Comparison of ENCODE assay signal across 13 cellular contexts in the genomic region with DNA sequence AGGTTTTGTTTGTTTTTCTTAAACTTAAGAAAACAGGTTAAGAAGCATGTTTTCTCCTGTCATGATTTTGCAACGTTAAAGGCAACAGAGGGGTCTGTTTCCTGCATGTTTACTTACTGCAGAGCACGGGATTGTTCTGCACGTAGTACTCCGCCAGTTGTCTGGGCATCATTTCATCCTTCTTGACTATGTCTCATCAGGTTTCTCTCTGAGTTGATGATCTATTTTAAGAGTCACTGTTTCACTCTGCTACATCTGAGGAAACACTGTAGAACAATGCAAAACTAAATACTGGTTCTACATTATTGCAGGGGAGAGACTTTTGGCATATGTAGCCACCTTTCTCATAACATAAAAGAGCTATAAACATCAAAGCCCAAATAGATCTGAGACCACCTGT.
DNase-seq lines count a peak whose midpoint lies in the region; ATAC-seq lines count a peak whose summit lies in the region.
"Had no signal": no experiment of that assay in that cellular context is flagged by ENCODE, and none has a peak within 500 bp of the region (broad histone marks: within the 10 kb centered on the region; RNA-seq: fewer than 3 reads in every experiment).

No MANE protein-coding gene starts in this region.

- no peak for DNase-seq in activated T-cell treated with anti-CD3 and anti-CD28 coated beads, Interleukin-2, amount 50 U/mL, for 24 hours
- no peak for DNase-seq in activated T-cell treated with anti-CD3 and anti-CD28 coated beads, Interleukin-2, amount 50 U/mL, for 1 hour
- DNase-seq in stimulated activated effector memory CD8-positive, alpha-beta T cell treated with anti-CD3 and anti-CD28 coated beads, Interleukin-12 subunit alpha, Interleukin-12 subunit beta, amount 100 ng/mL, for 72 hours (ENCODE audit: low spot score in 2 of 2): no peak
- DNase-seq in T1000 (lab: John Stamatoyannopoulos, UW): no peak
- DNase-seq in NAMALWA (ENCODE audit: low spot score): no peak
- no peak for DNase-seq in CD1c-positive myeloid dendritic cell (ENCODE audit: extremely low spot score)
- DNase-seq: immature natural killer cell, KBM-7, NCI-H2081, tibial artery had no signal

- H3K4me3 Mint-ChIP-seq in activated T-cell treated with anti-CD3 and anti-CD28 coated beads, Interleukin-2, amount 50 U/mL, for 24 hours: no peak overlapping the region
- H3K4me3 Mint-ChIP-seq in stimulated activated effector memory CD8-positive, alpha-beta T cell treated with anti-CD3 and anti-CD28 coated beads, Interleukin-12 subunit alpha, Interleukin-12 subunit beta, amount 100 ng/mL, for 72 hours: peak overlapping the region; percentile 3
- H3K4me3 Mint-ChIP-seq: dendritic cell treated with granulocyte-macrophage colony-stimulating factor and Interleukin-4, amounts not matched to agents 40 ng/mL and 50 ng/mL, for 4 days; immature natural killer cell had no signal

- peaks cover 6% of the 10 kb centered on the region for H3K9me3 Mint-ChIP-seq in activated T-cell treated with anti-CD3 and anti-CD28 coated beads, Interleukin-2, amount 50 U/mL, for 24 hours
- peaks cover 3% of the 10 kb centered on the region for H3K9me3 Mint-ChIP-seq in stimulated activated effector memory CD8-positive, alpha-beta T cell treated with anti-CD3 and anti-CD28 coated beads, Interleukin-12 subunit alpha, Interleukin-12 subunit beta, amount 100 ng/mL, for 72 hours
- H3K9me3 Mint-ChIP-seq: dendritic cell treated with granulocyte-macrophage colony-stimulating factor and Interleukin-4, amounts not matched to agents 40 ng/mL and 50 ng/mL, for 4 days; immature natural killer cell had no signal

- peaks cover 41% of the 10 kb centered on the region for H3K4me1 Mint-ChIP-seq in activated T-cell treated with anti-CD3 and anti-CD28 coated beads, Interleukin-2, amount 50 U/mL, for 24 hours (ENCODE audit: low read depth)
- H3K4me1 Mint-ChIP-seq in stimulated activated effector memory CD8-positive, alpha-beta T cell treated with anti-CD3 and anti-CD28 coated beads, Interleukin-12 subunit alpha, Interleukin-12 subunit beta, amount 100 ng/mL, for 72 hours: peaks cover 6% of the 10 kb centered on the region
- H3K4me1 Mint-ChIP-seq: immature natural killer cell had no signal

- H3K27ac Mint-ChIP-seq in activated T-cell treated with anti-CD3 and anti-CD28 coated beads, Interleukin-2, amount 50 U/mL, for 24 hours: peak overlapping the region; percentile 78
- peak overlapping the region; percentile 11 for H3K27ac Mint-ChIP-seq in stimulated activated effector memory CD8-positive, alpha-beta T cell treated with anti-CD3 and anti-CD28 coated beads, Interleukin-12 subunit alpha, Interleukin-12 subunit beta, amount 100 ng/mL, for 72 hours
- H3K27ac Mint-ChIP-seq: dendritic cell treated with granulocyte-macrophage colony-stimulating factor and Interleukin-4, amounts not matched to agents 40 ng/mL and 50 ng/mL, for 4 days; immature natural killer cell had no signal

- peaks cover 9% of the 10 kb centered on the region for H3K27me3 Mint-ChIP-seq in activated T-cell treated with anti-CD3 and anti-CD28 coated beads, Interleukin-2, amount 50 U/mL, for 24 hours

- no peaks in the 10 kb centered on the region for H3K36me3 Mint-ChIP-seq in activated T-cell treated with anti-CD3 and anti-CD28 coated beads, Interleukin-2, amount 50 U/mL, for 24 hours (ENCODE audit: low read depth)
- H3K36me3 Mint-ChIP-seq in stimulated activated effector memory CD8-positive, alpha-beta T cell treated with anti-CD3 and anti-CD28 coated beads, Interleukin-12 subunit alpha, Interleukin-12 subunit beta, amount 100 ng/mL, for 72 hours: no peaks in the 10 kb centered on the region
- H3K36me3 Mint-ChIP-seq: immature natural killer cell had no signal

- ATAC-seq in GM21723 (IDR thresholded peaks at IDR 0.05; ENCODE audit: unreplicated experiment) (peak; percentile 83), HG03442 (IDR thresholded peaks at IDR 0.05; ENCODE audit: unreplicated experiment) (peak; percentile 91)
- ATAC-seq in stimulated activated effector memory CD8-positive, alpha-beta T cell treated with anti-CD3 and anti-CD28 coated beads, Interleukin-12 subunit alpha, Interleukin-12 subunit beta, amount 100 ng/mL, for 72 hours: peak; percentile 70
